In the genomic region with DNA sequence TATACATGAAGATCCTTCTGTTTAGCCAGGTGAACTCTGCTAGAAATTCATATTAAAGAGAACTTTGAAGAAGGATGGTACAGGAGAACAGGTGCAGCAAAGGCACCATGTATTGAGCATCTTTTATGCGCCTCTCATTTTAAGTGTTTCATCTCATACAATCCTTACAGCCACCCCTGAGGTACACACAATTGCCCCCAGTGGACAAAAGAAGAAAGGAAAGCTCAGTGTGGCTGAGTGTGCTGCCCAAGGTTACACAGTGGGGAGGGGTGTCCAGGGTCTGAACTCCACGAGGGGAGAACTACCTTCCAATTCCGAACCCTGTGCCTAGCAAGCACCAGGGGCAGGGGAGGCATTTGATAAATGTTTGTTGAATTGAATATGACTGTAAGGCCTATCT, we compare ENCODE assay signal across 14 cellular contexts.
DNase-seq lines count a peak whose midpoint lies in the region; ATAC-seq and TF ChIP-seq lines count a peak whose summit lies in the region.
"Had no signal": no experiment of that assay in that cellular context is flagged by ENCODE, and none has a peak within 500 bp of the region (broad histone marks: within the 10 kb centered on the region; RNA-seq: fewer than 3 reads in every experiment).

No MANE protein-coding gene starts in this region.

- ATAC-seq in HG02798 (IDR thresholded peaks at IDR 0.05; ENCODE audit: poor library complexity, unreplicated experiment) (peak; percentile 54), SK-N-SH treated with all-trans-retinoic acid at 6 μM for 48 hours (peak; percentile 51; the same call in 1 of the 3 replicates)
- ATAC-seq: activated CD8-positive, alpha-beta T cell treated with anti-CD3 and anti-CD28 coated beads, Interleukin-2, amount 10 ng/mL, durations not matched to agents 7 days and 5 days; left cardiac atrium had no signal

- H3K27me3 Mint-ChIP-seq in neural crest cell (ENCODE audit: low read depth): no peaks in the 10 kb centered on the region

- no peak overlapping the region for H3K27ac Mint-ChIP-seq in neural crest cell (ENCODE audit: unreplicated experiment)
- H3K27ac Mint-ChIP-seq: activated CD8-positive, alpha-beta T cell treated with anti-CD3 and anti-CD28 coated beads, Interleukin-2, amount 10 ng/mL, durations not matched to agents 7 days and 5 days had no signal

- DNase-seq in DMS53 (lab: John Stamatoyannopoulos, UW) (peak; percentile 15), DMS53 treated with DMSO at 0.1 percent for 48 hours (lab: John Stamatoyannopoulos, UW; ENCODE audit: unreplicated experiment) (no peak), neural crest cell (ENCODE audit: low read depth, low spot score) (no peak), HuH-7.5 (ENCODE audit: low spot score) (no peak), SKM-1 treated with dmso at 0.1 percent for 144 hours (lab: John Stamatoyannopoulos, UW; ENCODE audit: unreplicated experiment) (no peak), DMS153 treated with DMSO at 0.1 percent for 48 hours (lab: John Stamatoyannopoulos, UW; ENCODE audit: unreplicated experiment) (no peak)
- DNase-seq: 8988T; activated CD8-positive, alpha-beta T cell treated with anti-CD3 and anti-CD28 coated beads, Interleukin-2, amount 10 ng/mL, durations not matched to agents 7 days and 5 days; IMR-90; left cardiac atrium; NCI-H2227 treated with DMSO at 0.1 percent for 48 hours; ovary had no signal

- peak; percentile 27 for TF ChIP-seq CTCF in neural crest cell (conservative IDR thresholded peaks at IDR 0.05)

- H3K9me3 Mint-ChIP-seq in neural crest cell: no peaks in the 10 kb centered on the region

- H3K4me1 Mint-ChIP-seq in neural crest cell: no peaks in the 10 kb centered on the region

- no peak overlapping the region for H3K4me3 Mint-ChIP-seq in neural crest cell
- H3K4me3 Mint-ChIP-seq: activated CD8-positive, alpha-beta T cell treated with anti-CD3 and anti-CD28 coated beads, Interleukin-2, amount 10 ng/mL, durations not matched to agents 7 days and 5 days had no signal

- H3K36me3 Mint-ChIP-seq in neural crest cell (ENCODE audit: low read depth): no peaks in the 10 kb centered on the region

TF ChIP-seq in SK-N-SH treated with all-trans-retinoic acid at 6 μM for 48 hours, 23 proteins besides CTCF, POLR2A, EP300 and RAD21:
- TF ChIP-seq POU6F1 (CRISPR knock-in tag; IDR thresholded peaks at IDR 0.05; ENCODE audit: borderline replicate concordance, low read depth) (no peak), CSDC2 (CRISPR knock-in tag; IDR thresholded peaks at IDR 0.05) (no peak), RARB (CRISPR knock-in tag; IDR thresholded peaks at IDR 0.05) (no peak), ZNF8 (CRISPR knock-in tag; IDR thresholded peaks at IDR 0.05) (no peak)
